30 cellular contexts compared by ENCODE assay signal in genomic region chr20:24996449-24997195, GRCh38. TPM values are rescaled to one million over a fixed set of nuclear protein-coding genes. Genes with fewer than 3 reads are reported as not detected.
A peak's percentile ranks its signal among the peaks of the same experiment; 100 is the strongest.
DNase-seq lines count a peak whose midpoint lies in the region; ATAC-seq and TF ChIP-seq lines count a peak whose summit lies in the region.
"Had no signal": no experiment of that assay in that cellular context is flagged by ENCODE, and none has a peak within 500 bp of the region (broad histone marks: within the 10 kb centered on the region; RNA-seq: fewer than 3 reads in every experiment).

No MANE protein-coding gene starts in this region.

- no peaks in the 10 kb centered on the region for H3K9me3 ChIP-seq in left ventricle myocardium inferior (replicated peaks)
- no peaks in the 10 kb centered on the region for H3K9me3 ChIP-seq in CD8-positive, alpha-beta memory T cell (ENCODE audit: low read length)
- no peaks in the 10 kb centered on the region for H3K9me3 ChIP-seq in testis
- H3K9me3 ChIP-seq: heart right ventricle, neutrophil, prostate gland, stomach, tibial artery had no signal

- H3K27me3 ChIP-seq in left ventricle myocardium inferior (ENCODE audit: low read depth): no peaks in the 10 kb centered on the region
- no peaks in the 10 kb centered on the region for H3K27me3 ChIP-seq in CD8-positive, alpha-beta memory T cell (ENCODE audit: insufficient read depth, low read length, poor library complexity, severe bottlenecking)
- no peaks in the 10 kb centered on the region for H3K27me3 ChIP-seq in testis
- H3K27me3 ChIP-seq: heart right ventricle, stomach, tibial artery had no signal

- H3K27ac ChIP-seq in left ventricle myocardium inferior (replicated peaks) (peak overlapping the region; percentile 96), testis (no peak overlapping the region)
- no peak overlapping the region for H3K27ac ChIP-seq in CD8-positive, alpha-beta memory T cell (ENCODE audit: low read depth, low read length)
- H3K27ac ChIP-seq: foreskin keratinocyte, neutrophil, prostate gland, stomach, tibial artery had no signal

- intact Hi-C loops in left ventricle myocardium inferior (cut with micrococcal nuclease): loop anchor here (10.0 kb wide), 2 partner anchors 178 to 398 kb away; partner anchors contain the start of gene ABHD12
- intact Hi-C loops in Right ventricle myocardium inferior (cut with DNase I): loop anchor here (5.0 kb wide), 1 partner anchor 251 kb away; the partner anchor contains the start of gene PYGB
- intact Hi-C loops in testis (cut with DNase I; ENCODE audit: low total_unique reads): loop anchor here (5.0 kb wide), 1 partner anchor 66 kb away; no protein-coding TSS in a partner anchor

- H3K4me1 ChIP-seq in left ventricle myocardium inferior (peaks cover 88% of the 10 kb centered on the region), testis (peaks cover 26% of the 10 kb centered on the region)
- H3K4me1 ChIP-seq in CD8-positive, alpha-beta memory T cell (ENCODE audit: insufficient read depth, low read length): peaks cover 23% of the 10 kb centered on the region

- peak overlapping the region; percentile 38 for H3K27ac Mint-ChIP-seq in central memory CD8-positive, alpha-beta T cell (ENCODE audit: low read depth)
- peak overlapping the region; percentile 28 for H3K27ac Mint-ChIP-seq in neural crest cell (ENCODE audit: unreplicated experiment)
- peak overlapping the region in 2 of 8 donors; percentile 24 to 53 for H3K27ac Mint-ChIP-seq in CD8-positive, alpha-beta memory T cell
- H3K27ac Mint-ChIP-seq: activated CD4-positive, alpha-beta T cell treated with anti-CD3 and anti-CD28 coated beads for 36 hours; activated CD8-positive, alpha-beta T cell treated with anti-CD3 and anti-CD28 coated beads, Interleukin-2, amount 10 ng/mL, durations not matched to agents 7 days and 5 days; activated naive CD8-positive, alpha-beta T cell treated with anti-CD3 and anti-CD28 coated beads, Interleukin-2, amount 50 U/mL, for 24 hours; memory B cell; T-helper 17 cell had no signal

- TF ChIP-seq CTCF in left ventricle myocardium inferior (IDR thresholded peaks at IDR 0.05; ENCODE audit: borderline replicate concordance) (no peak), neural crest cell (conservative IDR thresholded peaks at IDR 0.05) (no peak), testis (IDR thresholded peaks at IDR 0.05) (no peak)

- no peaks in the 10 kb centered on the region for H3K27me3 Mint-ChIP-seq in central memory CD8-positive, alpha-beta T cell
- peaks cover 29% of the 10 kb centered on the region for H3K27me3 Mint-ChIP-seq in neural crest cell (ENCODE audit: low read depth)
- peaks cover 0 to 3% of the 10 kb centered on the region in 2 donors for H3K27me3 Mint-ChIP-seq in CD8-positive, alpha-beta memory T cell
- H3K27me3 Mint-ChIP-seq: activated CD4-positive, alpha-beta T cell treated with anti-CD3 and anti-CD28 coated beads for 36 hours; activated naive CD8-positive, alpha-beta T cell treated with anti-CD3 and anti-CD28 coated beads, Interleukin-2, amount 50 U/mL, for 24 hours; effector memory CD8-positive, alpha-beta T cell; IgD-negative memory B cell; memory B cell; T-helper 17 cell had no signal

- WGBS in testis, 2 donors: 60 to 82% methylated on average over 9 of the region's 9 CpGs

- no peak overlapping the region for H3K4me3 Mint-ChIP-seq in central memory CD8-positive, alpha-beta T cell
- no peak overlapping the region for H3K4me3 Mint-ChIP-seq in neural crest cell
- peak overlapping the region in 1 of 7 donors; percentile 32 for H3K4me3 Mint-ChIP-seq in CD8-positive, alpha-beta memory T cell
- H3K4me3 Mint-ChIP-seq: activated CD4-positive, alpha-beta T cell treated with anti-CD3 and anti-CD28 coated beads for 36 hours; activated CD8-positive, alpha-beta T cell treated with anti-CD3 and anti-CD28 coated beads, Interleukin-2, amount 10 ng/mL, durations not matched to agents 7 days and 5 days; activated naive CD8-positive, alpha-beta T cell treated with anti-CD3 and anti-CD28 coated beads, Interleukin-2, amount 50 U/mL, for 24 hours; effector memory CD8-positive, alpha-beta T cell; memory B cell; T-helper 17 cell had no signal

- TF ChIP-seq POLR2A in testis (IDR thresholded peaks at IDR 0.05): no peak

- CTCF ChIA-PET in CD8-positive, alpha-beta memory T cell (lab: Charles Lee): interaction anchor here (1.5 to 8.5 kb wide), 5 partner anchors 65 to 182 kb away, joined by 5 to 147 read pairs (median 6); partner anchors contain the start of gene ACSS1

- POLR2A ChIA-PET in CD8-positive, alpha-beta memory T cell (lab: Charles Lee): interaction anchor here (1.2 kb wide), 1 partner anchor 68 kb away, joined by 6 read pairs; no protein-coding TSS in a partner anchor

- peaks cover 4% of the 10 kb centered on the region for H3K36me3 ChIP-seq in left ventricle myocardium inferior
- no peaks in the 10 kb centered on the region for H3K36me3 ChIP-seq in CD8-positive, alpha-beta memory T cell (ENCODE audit: insufficient read depth, low read length)
- H3K36me3 ChIP-seq in testis (ENCODE audit: low read depth, missing control alignments): no peaks in the 10 kb centered on the region
- H3K36me3 ChIP-seq: neutrophil, prostate gland, stomach, tibial artery had no signal

- DNase-seq in left ventricle myocardium inferior: no peak
- no peak for DNase-seq in Right ventricle myocardium inferior (ENCODE audit: missing footprints)
- DNase-seq in central memory CD8-positive, alpha-beta T cell (ENCODE audit: low spot score in 2 of 2): no peak
- DNase-seq in neural crest cell (ENCODE audit: low read depth, low spot score): no peak
- no peak for DNase-seq in CD8-positive, alpha-beta memory T cell
- DNase-seq in testis: no peak
- DNase-seq in NK-92 treated with Interleukin-12 subunit alpha and Interleukin-12 subunit beta, amount 100 ng/mL, for 24 hours (lab: John Stamatoyannopoulos, UW): no peak
- DNase-seq: activated CD4-positive, alpha-beta T cell treated with anti-CD3 and anti-CD28 coated beads for 36 hours; activated CD8-positive, alpha-beta T cell treated with anti-CD3 and anti-CD28 coated beads, Interleukin-2, amount 10 ng/mL, durations not matched to agents 7 days and 5 days; activated naive CD8-positive, alpha-beta T cell treated with anti-CD3 and anti-CD28 coated beads, Interleukin-2, amount 50 U/mL, for 24 hours; cerebellar nuclear complex; DMS79; effector memory CD8-positive, alpha-beta T cell; foreskin keratinocyte; GDM1; heart right ventricle; NCI-H1105 treated with DMSO at 0.1 percent for 48 hours; NCI-H2029; NCI-H446; stomach; T-helper 17 cell had no signal

- no peak overlapping the region for H3K4me3 ChIP-seq in left ventricle myocardium inferior
- no peak overlapping the region for H3K4me3 ChIP-seq in CD8-positive, alpha-beta memory T cell (ENCODE audit: low read length)
- no peak overlapping the region for H3K4me3 ChIP-seq in testis
- H3K4me3 ChIP-seq: heart right ventricle, prostate gland, stomach, tibial artery had no signal

- H3K9me3 Mint-ChIP-seq in central memory CD8-positive, alpha-beta T cell: no peaks in the 10 kb centered on the region
- H3K9me3 Mint-ChIP-seq in neural crest cell: no peaks in the 10 kb centered on the region
- no peaks in the 10 kb centered on the region for H3K9me3 Mint-ChIP-seq in CD8-positive, alpha-beta memory T cell
- H3K9me3 Mint-ChIP-seq: activated naive CD8-positive, alpha-beta T cell treated with anti-CD3 and anti-CD28 coated beads, Interleukin-2, amount 50 U/mL, for 24 hours; effector memory CD8-positive, alpha-beta T cell; IgD-negative memory B cell; memory B cell had no signal

- ATAC-seq in Right ventricle myocardium inferior (no peak), HG02610 (IDR thresholded peaks at IDR 0.05; ENCODE audit: unreplicated experiment) (no peak)
- no peak for ATAC-seq in central memory CD8-positive, alpha-beta T cell (replicated peaks; ENCODE audit: extremely low read depth, poor library complexity, severe bottlenecking)
- ATAC-seq: activated CD4-positive, alpha-beta T cell treated with anti-CD3 and anti-CD28 coated beads for 36 hours; activated CD8-positive, alpha-beta T cell treated with anti-CD3 and anti-CD28 coated beads, Interleukin-2, amount 10 ng/mL, durations not matched to agents 7 days and 5 days; activated naive CD8-positive, alpha-beta T cell treated with anti-CD3 and anti-CD28 coated beads, Interleukin-2, amount 50 U/mL, for 24 hours; effector memory CD8-positive, alpha-beta T cell; esophagus mucosa; foreskin keratinocyte; T-helper 17 cell had no signal

- peaks cover 19% of the 10 kb centered on the region for H3K4me1 Mint-ChIP-seq in central memory CD8-positive, alpha-beta T cell
- H3K4me1 Mint-ChIP-seq in neural crest cell: peaks cover 28% of the 10 kb centered on the region
- H3K4me1 Mint-ChIP-seq in CD8-positive, alpha-beta memory T cell: peaks cover 21 to 31% (median 27%) of the 10 kb centered on the region in 3 donors

- peaks cover 17% of the 10 kb centered on the region for H3K36me3 Mint-ChIP-seq in central memory CD8-positive, alpha-beta T cell (ENCODE audit: insufficient read depth)
- H3K36me3 Mint-ChIP-seq in neural crest cell (ENCODE audit: low read depth): no peaks in the 10 kb centered on the region
- peaks cover 0 to 12% (median 0%) of the 10 kb centered on the region in 3 donors for H3K36me3 Mint-ChIP-seq in CD8-positive, alpha-beta memory T cell
- H3K36me3 Mint-ChIP-seq: IgD-negative memory B cell, memory B cell had no signal

RNA-seq across cellular contexts. Expression of gene APMAP, which starts 4.1 kb away (rescaled TPM):
- 23.8 TPM for total RNA-seq in left ventricle myocardium inferior
- 26.8 TPM for total RNA-seq in Right ventricle myocardium inferior
- 85.0 and 88.6 TPM in 2 replicates for total RNA-seq in neural crest cell
- total RNA-seq in CD8-positive, alpha-beta memory T cell: 10 to 100 TPM; 82.5 to 83.6 TPM
- 228 TPM for polyA plus RNA-seq in CD8-positive, alpha-beta memory T cell
- 100 to 1,000 TPM in 1 of 2 donors, 10 to 100 TPM in 1; 92.3 to 105 TPM for total RNA-seq in testis
- polyA plus RNA-seq in testis (ENCODE audit: insufficient read depth, low read depth, low replicate concordance): 135 TPM

RNA-seq across cellular contexts. Expression of gene CST7, which starts 47.6 kb away (rescaled TPM):
- total RNA-seq in left ventricle myocardium inferior (0.66 TPM), Right ventricle myocardium inferior (1.4 TPM), neural crest cell (not detected in 2 replicates), testis (under 1 TPM in 1 of 2 donors, not detected in 1; 0.56 TPM)
- total RNA-seq in CD8-positive, alpha-beta memory T cell: 100 to 1,000 TPM; 124 to 131 TPM
- 889 TPM for polyA plus RNA-seq in CD8-positive, alpha-beta memory T cell
- polyA plus RNA-seq in testis (ENCODE audit: insufficient read depth, low read depth, low replicate concordance): 4.1 TPM
- total RNA-seq: foreskin keratinocyte, OCI-LY7 had no signal
- polyA plus RNA-seq: BJ, foreskin keratinocyte had no signal

Comparison
In these comparisons a context has a peak if more than half of its experiments do, and no peak if none do; other contexts are left out.
1. RNA of gene CST7, which starts 47.6 kb away (total RNA-seq): 124 to 131 TPM in CD8-positive, alpha-beta memory T cell; 1.4 TPM in Right ventricle myocardium inferior (single experiment), 0.66 TPM in left ventricle myocardium inferior (single experiment), 0.56 TPM in testis and not detected in neural crest cell; every median in the first group is over 10 times any median in the second.